ENCODE assay signal across 7 cellular contexts in the genomic region with DNA sequence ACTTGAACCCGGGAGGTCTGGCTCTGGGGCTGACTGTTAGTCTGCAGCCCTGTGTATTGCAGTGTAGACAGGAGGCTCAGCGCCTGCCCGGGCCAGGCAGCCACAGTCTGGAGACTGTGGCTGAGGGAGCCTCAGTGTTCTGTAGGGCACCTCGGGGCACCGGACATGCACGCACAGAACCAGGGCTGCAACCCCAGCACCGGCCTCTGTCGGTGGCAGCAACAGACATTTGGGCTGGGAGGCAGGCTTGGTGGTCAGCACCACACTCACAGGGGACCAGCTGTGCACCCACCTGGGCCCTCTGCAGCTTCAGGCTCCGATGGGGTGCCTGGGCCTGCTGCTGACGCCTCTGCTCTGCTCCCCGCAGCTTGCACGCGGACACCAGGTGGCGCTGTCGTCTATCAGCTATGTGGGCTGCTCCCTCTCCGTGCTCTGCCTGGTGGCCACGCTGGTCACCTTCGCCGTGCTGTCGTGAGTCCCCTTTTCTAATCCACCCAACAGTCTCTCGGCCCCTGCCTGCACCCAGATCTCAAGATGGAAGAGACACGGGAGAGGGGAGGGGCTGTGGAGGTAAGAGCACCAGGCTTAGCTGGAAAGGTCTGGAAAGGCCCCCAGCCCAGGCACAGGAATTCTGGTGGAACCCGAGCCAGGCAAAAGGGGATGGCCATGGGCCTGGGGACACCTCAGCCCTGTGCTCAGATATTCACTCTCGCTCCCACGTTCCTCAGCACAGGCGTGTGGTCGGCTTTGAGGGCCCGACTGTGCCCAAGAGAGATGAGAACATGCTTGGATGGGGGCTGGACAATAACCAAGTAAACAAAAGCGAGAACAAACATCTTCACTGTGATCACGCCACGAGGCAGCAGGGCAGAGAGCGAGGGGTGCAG.
DNase-seq lines count a peak whose midpoint lies in the region; ATAC-seq, FAIRE-seq and TF ChIP-seq lines count a peak whose summit lies in the region.

No MANE protein-coding gene starts in this region.

- peak; percentile 73 for DNase-seq in GM12892 (ENCODE audit: insufficient read length)
- peak; percentile 53 for DNase-seq in NCI-H2029 (lab: John Stamatoyannopoulos, UW)
- peak; percentile 86 to 92 for DNase-seq in T47D (ENCODE audit: low read depth in 1 of 2, low spot score in 1 of 2)
- DNase-seq in islet precursor cell: peak; percentile 92
- peak; percentile 85 for DNase-seq in stimulated activated CD4-positive, alpha-beta T cell treated with anti-CD3 and anti-CD28 coated beads, Interleukin-1b, Interleukin-23, amount 100 ng/mL, for 48 hours

- no peak overlapping the region for H3K4me3 ChIP-seq in WI38 (ENCODE audit: low read depth, low read length)

- ATAC-seq in HG02759 (IDR thresholded peaks at IDR 0.05; ENCODE audit: unreplicated experiment): peak; percentile 69

- TF ChIP-seq CTCF in WI38 (IDR thresholded peaks at IDR 0.05; ENCODE audit: low read depth, low read length): peak; percentile 32

- no peak for TF ChIP-seq POLR2A in GM12892 (IDR thresholded peaks at IDR 0.05; ENCODE audit: low read depth, low read length)

- in situ Hi-C loops in T47D (cut with HindIII; ENCODE audit: low pct_unique_long_range_greater_than_20kb, low sequenced_read_pairs): no loop called here

- peak; percentile 94 for FAIRE-seq in GM12892 (lab: Jason Lieb, UNC)
